17 cellular contexts compared by ENCODE assay signal in the genomic region with DNA sequence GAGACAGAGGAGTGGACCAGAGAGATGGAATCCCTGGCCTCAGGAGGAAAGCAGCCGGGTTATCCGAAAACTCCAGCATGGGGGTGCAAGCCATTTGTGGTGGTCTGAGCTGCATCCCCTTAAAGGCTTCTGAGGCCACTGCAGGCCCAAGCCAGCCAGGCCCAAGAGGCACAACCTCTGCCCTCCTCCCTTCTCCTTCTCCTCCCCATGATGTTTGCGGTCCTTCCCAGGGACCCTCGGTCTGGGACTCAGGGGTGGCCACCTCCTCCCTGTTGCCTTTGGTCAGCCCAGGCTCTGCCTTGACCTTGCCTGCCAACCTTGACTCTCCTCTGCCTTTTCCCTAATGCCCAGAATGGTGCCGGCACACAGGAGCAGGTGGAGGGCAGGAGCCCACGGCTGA.
"Had no signal": no experiment of that assay in that cellular context is flagged by ENCODE, and none has a peak within 500 bp of the region (broad histone marks: within the 10 kb centered on the region; RNA-seq: fewer than 3 reads in every experiment).

No MANE protein-coding gene starts in this region.

- DNase-seq: activated CD4-positive, alpha-beta T cell treated with anti-CD3 and anti-CD28 coated beads for 1 hour; activated CD4-positive, alpha-beta T cell treated with anti-CD3 and anti-CD28 coated beads, Interleukin-2, amount 50 U/mL, for 4 hours; activated effector memory CD4-positive, alpha-beta T cell treated with Interleukin-2 at 50 U/mL for 16 hours; cerebellar nuclear complex; dermis blood vessel endothelial cell; endodermal cell; islet precursor cell; left ventricle myocardium inferior; natural killer cell; nucleus accumbens; psoas muscle; SHP77 treated with DMSO at 0.1 percent for 48 hours; stimulated activated CD4-positive, alpha-beta T cell treated with anti-CD3 and anti-CD28 coated beads, Interleukin-1b, Interleukin-23, amount 100 ng/mL, for 48 hours; T-helper 1 cell; T1000; trophoblast cell had no signal

- H3K27ac ChIP-seq: left ventricle myocardium inferior, psoas muscle had no signal

- H3K27ac Mint-ChIP-seq: activated naive CD4-positive, alpha-beta T cell treated with anti-CD3 and anti-CD28 coated beads, Interleukin-2, amount 50 U/mL, for 72 hours; endodermal cell had no signal

- H3K4me3 ChIP-seq: left ventricle myocardium inferior, psoas muscle had no signal

- H3K4me3 Mint-ChIP-seq: endodermal cell had no signal

- H3K36me3 Mint-ChIP-seq: activated naive CD4-positive, alpha-beta T cell treated with anti-CD3 and anti-CD28 coated beads, Interleukin-2, amount 50 U/mL, for 72 hours; natural killer cell had no signal

- H3K9me3 Mint-ChIP-seq: activated naive CD4-positive, alpha-beta T cell treated with anti-CD3 and anti-CD28 coated beads, Interleukin-2, amount 50 U/mL, for 72 hours; endodermal cell; natural killer cell had no signal

- H3K36me3 ChIP-seq: left ventricle myocardium inferior had no signal

- H3K9me3 ChIP-seq: left ventricle myocardium inferior, psoas muscle had no signal
